20 cellular contexts compared by ENCODE assay signal in the genomic region with DNA sequence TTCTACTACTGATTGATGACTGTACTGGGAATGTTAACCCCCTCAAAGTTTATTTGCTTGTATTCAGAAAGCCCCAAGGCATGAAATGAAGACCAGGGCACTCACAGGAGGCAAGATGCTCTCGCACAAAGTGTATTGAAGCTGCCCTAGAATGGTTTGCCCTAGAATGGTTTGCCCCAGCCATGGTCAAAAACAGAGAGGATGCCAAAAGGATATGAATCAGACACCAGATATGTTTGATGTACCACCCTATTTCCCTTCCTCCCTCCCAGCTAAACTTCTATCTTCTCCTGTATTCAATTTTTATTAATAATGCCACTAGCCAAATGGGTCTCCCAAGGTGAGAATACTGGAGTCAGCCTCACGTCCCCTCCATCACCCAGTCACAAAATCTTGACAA.
DNase-seq lines count a peak whose midpoint lies in the region; ATAC-seq and TF ChIP-seq lines count a peak whose summit lies in the region.
"Had no signal": no experiment of that assay in that cellular context is flagged by ENCODE, and none has a peak within 500 bp of the region (broad histone marks: within the 10 kb centered on the region; RNA-seq: fewer than 3 reads in every experiment).

No MANE protein-coding gene starts in this region.

- BruUV-seq in mammary epithelial cell (replicated peaks; lab: Mats Ljungman, UMichigan) (no TSS peak), MCF 10A (replicated peaks; lab: Mats Ljungman, UMichigan) (no TSS peak)

- no peak for TF ChIP-seq POLR2A in thyroid gland (IDR thresholded peaks at IDR 0.05)

- peaks cover 20% of the 10 kb centered on the region for H3K4me1 Mint-ChIP-seq in MCF 10A (ENCODE audit: insufficient read depth, unreplicated experiment)

- H3K4me2 ChIP-seq in mammary epithelial cell (ENCODE audit: insufficient read depth, low read depth, low read length) (no peak overlapping the region), fibroblast of lung (ENCODE audit: extremely low read depth, insufficient read depth, low read length) (peak overlapping the region; percentile 8)

- H3K9ac ChIP-seq in mammary epithelial cell (ENCODE audit: insufficient read depth, low read length) (no peak overlapping the region), fibroblast of lung (ENCODE audit: insufficient read depth, low read length) (no peak overlapping the region)

- H3K36me3 ChIP-seq in mammary epithelial cell (ENCODE audit: insufficient read depth, low read length) (no peaks in the 10 kb centered on the region), fibroblast of lung (ENCODE audit: control insufficient read depth, insufficient read depth, low read length) (no peaks in the 10 kb centered on the region), thyroid gland (no peaks in the 10 kb centered on the region)
- H3K36me3 ChIP-seq: MG63 had no signal

- TF ChIP-seq CTCF in mammary epithelial cell (conservative IDR thresholded peaks at IDR 0.05 in 1 of 2, IDR thresholded peaks at IDR 0.05 in 1 of 2; ENCODE audit: extremely low read depth in 1 of 2, insufficient read depth in 1 of 2, low read depth in 1 of 2, low read length in 2 of 2) (no peak), MCF 10A (IDR thresholded peaks at IDR 0.05; ENCODE audit: unreplicated experiment) (no peak), fibroblast of lung (conservative IDR thresholded peaks at IDR 0.05 in 1 of 2, IDR thresholded peaks at IDR 0.05 in 1 of 2; ENCODE audit: low read depth in 1 of 2, low read length in 2 of 2) (no peak), thyroid gland (IDR thresholded peaks at IDR 0.05) (no peak)

- in situ Hi-C loops in mammary epithelial cell (cut with MboI; ENCODE audit: low sequenced_read_pairs in 2 of 2), result no loop called here
- in situ Hi-C loops in ACHN (cut with HindIII; ENCODE audit: low pct_ligation_motif_present, low pct_unique_long_range_greater_than_20kb, low sequenced_read_pairs), result no loop called here

- H3K4me1 ChIP-seq in mammary epithelial cell (ENCODE audit: insufficient read depth, low read length) (peaks cover 40% of the 10 kb centered on the region), fibroblast of lung (ENCODE audit: control insufficient read depth, extremely low read depth, insufficient read depth, low read length) (peaks cover 7% of the 10 kb centered on the region), thyroid gland (no peaks in the 10 kb centered on the region)

- intact Hi-C loops in mammary epithelial cell (cut with micrococcal nuclease), result loop anchor here (10.0 kb wide), 1 partner anchor 219 kb away; the partner anchor contains the start of gene SPRED1
- intact Hi-C loops in MCF 10A (cut with micrococcal nuclease), result no loop called here
- intact Hi-C loops in thyroid gland (cut with DNase I), result no loop called here

- no peak overlapping the region for H3K4me3 ChIP-seq in mammary epithelial cell (replicated peaks in 1 of 3; ENCODE audit: insufficient read depth in 1 of 3, low read depth in 2 of 3, low read length in 3 of 3)
- H3K4me3 ChIP-seq in fibroblast of lung (replicated peaks in 1 of 4; ENCODE audit: control extremely low read depth in 1 of 4, insufficient read depth in 1 of 4, low read depth in 3 of 4, low read length in 4 of 4), result no peak overlapping the region
- no peak overlapping the region for H3K4me3 ChIP-seq in thyroid gland (replicated peaks in 1 of 3)
- H3K4me3 ChIP-seq: MG63 had no signal

- no peaks in the 10 kb centered on the region for H3K9me3 Mint-ChIP-seq in MCF 10A (ENCODE audit: unreplicated experiment)
- H3K9me3 Mint-ChIP-seq: CD4-positive, alpha-beta T cell had no signal

- CTCF ChIA-PET in mammary epithelial cell (lab: Charles Lee; ENCODE audit: low non-redundant PET) (no interaction called here), MCF 10A (lab: Yijun Ruan, JAX) (interaction anchor here (0.5 to 0.8 kb wide), 2 partner anchors 41 to 1787 kb away, joined by 3 read pairs; no protein-coding TSS in a partner anchor)

- H3K27ac Mint-ChIP-seq in MCF 10A (ENCODE audit: low read depth, unreplicated experiment), result no peak overlapping the region
- H3K27ac Mint-ChIP-seq: CD4-positive, alpha-beta T cell had no signal

- dilution Hi-C loops in mammary epithelial cell (cut with HindIII; ENCODE audit: low sequenced_read_pairs), result no loop called here

- H2AFZ ChIP-seq in mammary epithelial cell (ENCODE audit: low read depth, low read length) (peak overlapping the region; percentile 42), fibroblast of lung (ENCODE audit: low read length) (no peak overlapping the region)

- WGBS in mammary epithelial cell (ENCODE audit: low coverage, missing lambda C conversion rate), result 92% methylated on average over 2 of the region's 2 CpGs
- WGBS in thyroid gland, 2 donors, result 86 to 96% methylated on average over 2 of the region's 2 CpGs

- no peaks in the 10 kb centered on the region for H3K36me3 Mint-ChIP-seq in MCF 10A (ENCODE audit: insufficient read depth, unreplicated experiment)

- H3K27me3 ChIP-seq in mammary epithelial cell (ENCODE audit: insufficient read depth, low read length), result no peaks in the 10 kb centered on the region
- no peaks in the 10 kb centered on the region for H3K27me3 ChIP-seq in fibroblast of lung (ENCODE audit: control insufficient read depth, insufficient read depth, low read length)
- no peaks in the 10 kb centered on the region for H3K27me3 ChIP-seq in thyroid gland
- H3K27me3 ChIP-seq: MG63 had no signal

- no peaks in the 10 kb centered on the region for H3K79me2 ChIP-seq in mammary epithelial cell (ENCODE audit: insufficient read depth, low read length)
- H3K79me2 ChIP-seq in fibroblast of lung (ENCODE audit: control insufficient read depth, insufficient read depth, low read length), result no peaks in the 10 kb centered on the region

- H3K9me3 ChIP-seq in mammary epithelial cell (replicated peaks; ENCODE audit: insufficient read depth, low read length) (no peaks in the 10 kb centered on the region), fibroblast of lung (ENCODE audit: control insufficient read depth, insufficient read depth, low read depth, low read length) (no peaks in the 10 kb centered on the region), thyroid gland (no peaks in the 10 kb centered on the region)
- H3K9me3 ChIP-seq: MG63 had no signal

- no peak overlapping the region for H3K4me3 Mint-ChIP-seq in MCF 10A (ENCODE audit: unreplicated experiment)
- H3K4me3 Mint-ChIP-seq: CD4-positive, alpha-beta T cell had no signal

- POLR2A ChIA-PET in MCF 10A (lab: Yijun Ruan, JAX), result interaction anchor here (0.7 to 1.5 kb wide), 2 partner anchors 12 to 15 kb away, joined by 3 read pairs; no protein-coding TSS in a partner anchor

- H3K27me3 Mint-ChIP-seq in MCF 10A (ENCODE audit: insufficient read depth, unreplicated experiment), result no peaks in the 10 kb centered on the region

- DNase-seq in mammary epithelial cell (no peak), MCF 10A (ENCODE audit: unreplicated experiment) (no peak), M059J (ENCODE audit: low read depth) (peak; percentile 45), fibroblast of lung (ENCODE audit: low read depth in 2 of 2) (no peak), midbrain (lab: John Stamatoyannopoulos, UW) (no peak), thyroid gland (no peak), ACHN (no peak)
- DNase-seq: 8988T; AML-193; CD4-positive, alpha-beta T cell; DND-41; HCEC 1CT; MG63; NCI-H1092 treated with DMSO at 0.1 percent for 48 hours; NCI-H1694; NCI-H446 treated with DMSO at 0.1 percent for 48 hours; NCI-H748 treated with DMSO at 0.1 percent for 48 hours; SHP77 had no signal

- H3K27ac ChIP-seq in mammary epithelial cell (ENCODE audit: insufficient read depth, low read depth, low read length) (no peak overlapping the region), fibroblast of lung (ENCODE audit: insufficient read depth, low read length) (no peak overlapping the region), thyroid gland (no peak overlapping the region)

- H4K20me1 ChIP-seq in mammary epithelial cell (ENCODE audit: insufficient read depth, low read length) (no peaks in the 10 kb centered on the region), fibroblast of lung (ENCODE audit: control insufficient read depth, extremely low read depth, insufficient read depth, low read length) (no peaks in the 10 kb centered on the region)

- ATAC-seq in GM18909 (IDR thresholded peaks at IDR 0.05; ENCODE audit: poor library complexity, unreplicated experiment), result no peak
- ATAC-seq: Panc1 had no signal
